27 cellular contexts compared by ENCODE assay signal in the genomic region with DNA sequence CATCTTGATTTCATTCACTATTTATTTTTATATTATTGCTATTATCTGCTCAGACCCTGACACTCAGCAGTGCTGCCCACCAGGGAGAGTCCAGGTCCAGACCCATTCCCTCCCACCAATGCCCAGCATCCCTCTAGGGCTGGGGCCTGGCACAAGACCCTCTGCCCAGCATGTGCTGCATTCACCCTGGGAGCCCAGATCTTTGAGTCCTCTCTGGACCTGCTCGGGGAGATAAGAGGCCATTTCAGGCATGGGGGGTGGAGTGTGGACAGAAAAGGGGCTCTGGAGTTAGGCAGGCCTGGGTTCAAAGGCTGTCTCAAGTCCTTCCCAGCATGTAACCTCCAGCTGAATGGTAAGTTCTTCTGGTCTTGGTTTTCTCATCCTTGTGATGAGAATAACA.
"Had no signal": no experiment of that assay in that cellular context is flagged by ENCODE, and none has a peak within 500 bp of the region (broad histone marks: within the 10 kb centered on the region; RNA-seq: fewer than 3 reads in every experiment).

No MANE protein-coding gene starts in this region.

- H3K4me2 ChIP-seq: smooth muscle cell had no signal

- H3K4me3 ChIP-seq: heart left ventricle, pancreas, right atrium auricular region, smooth muscle cell, tibial nerve, uterus had no signal

- H3K27ac Mint-ChIP-seq: activated CD4-positive, alpha-beta memory T cell treated with anti-CD3 and anti-CD28 coated beads for 36 hours; activated T-helper 1 cell treated with anti-CD3 and anti-CD28 coated beads, Interleukin-12 subunit alpha, Interleukin-12 subunit beta, Interleukin-2, Interleukin-4 antibody, amounts not matched to agents 30 ng/mL and 10 ng/mL and 1 ng/mL, durations not matched to agents 14 hours and 24 hours and 36 hours; immature natural killer cell; naive thymus-derived CD4-positive, alpha-beta T cell had no signal

- H3K4me1 ChIP-seq: foreskin keratinocyte, pancreas had no signal

- H3K27me3 ChIP-seq: brain microvascular endothelial cell, heart left ventricle, pancreas, right atrium auricular region, tibial nerve, uterus had no signal

- FAIRE-seq: astrocyte, pancreas, TTC549 had no signal

- H3K9me3 ChIP-seq: heart left ventricle, pancreas, right atrium auricular region, tibial nerve, uterus had no signal

- H3K9me3 Mint-ChIP-seq: activated CD4-positive, alpha-beta memory T cell treated with anti-CD3 and anti-CD28 coated beads for 36 hours; activated T-helper 1 cell treated with anti-CD3 and anti-CD28 coated beads, Interleukin-12 subunit alpha, Interleukin-12 subunit beta, Interleukin-2, Interleukin-4 antibody, amounts not matched to agents 30 ng/mL and 10 ng/mL and 1 ng/mL, durations not matched to agents 14 hours and 24 hours and 36 hours; naive thymus-derived CD4-positive, alpha-beta T cell had no signal

- H3K36me3 Mint-ChIP-seq: activated CD4-positive, alpha-beta memory T cell treated with anti-CD3 and anti-CD28 coated beads for 36 hours; immature natural killer cell; naive thymus-derived CD4-positive, alpha-beta T cell had no signal

- H3K4me3 Mint-ChIP-seq: activated CD4-positive, alpha-beta memory T cell treated with anti-CD3 and anti-CD28 coated beads for 36 hours; activated T-helper 1 cell treated with anti-CD3 and anti-CD28 coated beads, Interleukin-12 subunit alpha, Interleukin-12 subunit beta, Interleukin-2, Interleukin-4 antibody, amounts not matched to agents 30 ng/mL and 10 ng/mL and 1 ng/mL, durations not matched to agents 14 hours and 24 hours and 36 hours; immature natural killer cell; naive thymus-derived CD4-positive, alpha-beta T cell had no signal

- H3K27ac ChIP-seq: brain microvascular endothelial cell, foreskin keratinocyte, heart left ventricle, pancreas, right atrium auricular region, tibial nerve, uterus, VCaP had no signal

- DNase-seq: activated CD4-positive, alpha-beta memory T cell treated with anti-CD3 and anti-CD28 coated beads for 36 hours; activated CD4-positive, alpha-beta T cell treated with anti-CD3 and anti-CD28 coated beads for 48 hours; activated gamma-delta T cell treated with Interleukin-2 at 50 U/mL for 16 hours; activated naive CD4-positive, alpha-beta T cell treated with anti-CD3 and anti-CD28 coated beads, Interleukin-2, amount 50 U/mL, for 16 hours; activated T-cell treated with anti-CD3 and anti-CD28 coated beads, Interleukin-2, amount 50 U/mL, for 1 hour; amniotic stem cell; brain microvascular endothelial cell; foreskin keratinocyte; hypothalamus; immature natural killer cell; midbrain; naive thymus-derived CD4-positive, alpha-beta T cell; nucleus accumbens; pancreas; stimulated activated CD4-positive, alpha-beta T cell treated with anti-CD3 and anti-CD28 coated beads, Interleukin-15, amount 100 ng/mL, for 24 hours; stimulated activated naive CD4-positive, alpha-beta T cell treated with Interleukin-2 at 50 U/mL for 16 hours; T-helper 1 cell; uterus had no signal

- ATAC-seq: esophagus mucosa; foreskin keratinocyte; heart left ventricle; naive thymus-derived CD4-positive, alpha-beta T cell; pancreas had no signal

- H3K4me1 Mint-ChIP-seq: immature natural killer cell had no signal

- H3K36me3 ChIP-seq: brain microvascular endothelial cell, heart left ventricle, pancreas, right atrium auricular region, tibial nerve, uterus had no signal
